In genomic region chr4:735583-735982, GRCh38 we compare ENCODE assay signal across 1 cellular context.
TF ChIP-seq lines count a peak whose summit lies in the region.

No MANE protein-coding gene starts in this region.

TF ChIP-seq in H1, 55 proteins besides CTCF, POLR2A, EP300 and RAD21:
- TF ChIP-seq KDM5A (IDR thresholded peaks at IDR 0.05; ENCODE audit: low read length) (no peak), JUN (IDR thresholded peaks at IDR 0.05; ENCODE audit: low read depth, low read length) (no peak)
